15 cellular contexts compared by ENCODE assay signal in the genomic region with DNA sequence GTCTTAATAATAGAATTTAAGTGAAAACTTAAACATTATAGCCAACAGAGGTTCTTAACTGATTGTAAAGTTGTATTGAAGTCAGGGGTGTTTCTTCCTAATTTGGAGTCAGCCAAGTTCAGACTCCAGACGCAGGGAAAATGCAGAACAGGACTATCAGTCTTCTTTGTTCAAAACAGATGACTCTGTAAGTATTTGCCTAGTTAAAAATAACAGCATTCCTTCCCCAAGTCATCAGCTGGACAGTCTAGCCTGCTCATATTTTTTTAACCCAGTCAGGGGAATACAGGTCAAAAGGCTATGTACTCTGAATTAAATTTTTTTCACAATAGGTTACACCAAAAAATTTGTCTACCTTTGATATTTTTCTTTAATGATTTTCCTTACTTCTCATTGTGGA.
DNase-seq lines count a peak whose midpoint lies in the region; ATAC-seq, FAIRE-seq and TF ChIP-seq lines count a peak whose summit lies in the region.
"Had no signal": no experiment of that assay in that cellular context is flagged by ENCODE, and none has a peak within 500 bp of the region (broad histone marks: within the 10 kb centered on the region; RNA-seq: fewer than 3 reads in every experiment).

No MANE protein-coding gene starts in this region.

- no peak for FAIRE-seq in urothelium cell line (lab: Jason Lieb, UNC)
- FAIRE-seq: A204.1 had no signal

- H3K4me3 ChIP-seq in right atrium auricular region (no peak overlapping the region), fibroblast of mammary gland (ENCODE audit: control insufficient read depth, low read depth, low read length) (no peak overlapping the region)

- peaks cover 0 to 26% of the 10 kb centered on the region in 2 donors for H3K4me1 ChIP-seq in right atrium auricular region

- H3K27ac ChIP-seq in right atrium auricular region = peak overlapping the region in 1 of 2 donors; percentile 15
- H3K27ac ChIP-seq: KMS-11, WERI-Rb-1 had no signal

- TF ChIP-seq CTCF in right atrium auricular region (IDR thresholded peaks at IDR 0.05) (no peak), fibroblast of mammary gland (conservative IDR thresholded peaks at IDR 0.05; ENCODE audit: control insufficient read depth, insufficient read depth, low read depth, low read length) (no peak)

- intact Hi-C loops in Right ventricle myocardium superior (cut with DNase I) = no loop called here

- no peaks in the 10 kb centered on the region for H3K27me3 ChIP-seq in right atrium auricular region

- H3K9me3 ChIP-seq in right atrium auricular region = no peaks in the 10 kb centered on the region

- no peaks in the 10 kb centered on the region for H3K36me3 ChIP-seq in right atrium auricular region
- H3K36me3 ChIP-seq: WERI-Rb-1 had no signal

- DNase-seq in Right ventricle myocardium superior (no peak), right atrium auricular region (ENCODE audit: low spot score) (no peak), fibroblast of mammary gland (ENCODE audit: low read depth) (peak; percentile 30), medulla oblongata (ENCODE audit: extremely low spot score) (peak; percentile 19), urothelium cell line (ENCODE audit: low spot score) (peak; percentile 16), GDM1 (lab: John Stamatoyannopoulos, UW) (no peak), germinal center (ENCODE audit: low spot score) (no peak)
- DNase-seq: anterior cingulate cortex; NCI-H2081 treated with DMSO at 0.1 percent for 48 hours; NK-92 treated with Interleukin-12 subunit alpha and Interleukin-12 subunit beta, amount 100 ng/mL, for 24 hours; stimulated activated CD4-positive, alpha-beta T cell treated with anti-CD3 and anti-CD28 coated beads, Interleukin-15, amount 100 ng/mL, for 24 hours; WERI-Rb-1 had no signal

- peak; percentile 67 for ATAC-seq in Right ventricle myocardium superior (ENCODE audit: poor library complexity)
- no peak for ATAC-seq in HG02763 (IDR thresholded peaks at IDR 0.05; ENCODE audit: unreplicated experiment)

Comparison
In these comparisons a context has a peak if more than half of its experiments do, and no peak if none do; other contexts are left out.
1. DNase-seq: peak in fibroblast of mammary gland (single experiment), medulla oblongata (single experiment) and urothelium cell line (single experiment); none in Right ventricle myocardium superior (single experiment), right atrium auricular region (single experiment), GDM1 (single experiment) and germinal center (single experiment).